15 cellular contexts compared by ENCODE assay signal in genomic region chr6:40552926-40553325, GRCh38. TPM values are rescaled to one million over a fixed set of nuclear protein-coding genes. Genes with fewer than 3 reads are reported as not detected.
DNase-seq lines count a peak whose midpoint lies in the region; ATAC-seq and TF ChIP-seq lines count a peak whose summit lies in the region.
"Had no signal": no experiment of that assay in that cellular context is flagged by ENCODE, and none has a peak within 500 bp of the region (broad histone marks: within the 10 kb centered on the region; RNA-seq: fewer than 3 reads in every experiment).

No MANE protein-coding gene starts in this region.

- no peak for TF ChIP-seq CTCF in progenitor cell of endocrine pancreas (IDR thresholded peaks at IDR 0.05; ENCODE audit: unreplicated experiment)
- no peak for TF ChIP-seq CTCF in lower lobe of right lung (IDR thresholded peaks at IDR 0.05)

- no peaks in the 10 kb centered on the region for H3K36me3 ChIP-seq in lower lobe of right lung

- no peak for DNase-seq in activated naive CD4-positive, alpha-beta T cell treated with Interleukin-2 at 50 U/mL for 16 hours
- DNase-seq in kidney tubule cell (ENCODE audit: low spot score): peak; percentile 16
- no peak for DNase-seq in progenitor cell of endocrine pancreas (ENCODE audit: low spot score, unreplicated experiment)
- DNase-seq in lower lobe of right lung: no peak
- DNase-seq in iPS-NIHi11 (ENCODE audit: low spot score): no peak
- DNase-seq: CD8-positive, alpha-beta T cell; COR-L47; DND-41; GDM1 had no signal

- intact Hi-C loops in lower lobe of right lung (cut with DNase I): no loop called here

- no peaks in the 10 kb centered on the region for H3K36me3 Mint-ChIP-seq in activated naive CD4-positive, alpha-beta T cell treated with anti-CD3 and anti-CD28 coated beads, Interleukin-2, amount 50 U/mL, for 24 hours
- no peaks in the 10 kb centered on the region for H3K36me3 Mint-ChIP-seq in progenitor cell of endocrine pancreas (ENCODE audit: insufficient read depth)
- H3K36me3 Mint-ChIP-seq: CD14-positive monocyte; CD8-positive, alpha-beta T cell; IgD-negative memory B cell had no signal

- H3K27me3 Mint-ChIP-seq in activated naive CD4-positive, alpha-beta T cell treated with anti-CD3 and anti-CD28 coated beads, Interleukin-2, amount 50 U/mL, for 24 hours: no peaks in the 10 kb centered on the region
- H3K27me3 Mint-ChIP-seq in progenitor cell of endocrine pancreas: peaks cover 7% of the 10 kb centered on the region

- H3K4me1 ChIP-seq in lower lobe of right lung: no peaks in the 10 kb centered on the region

- no peak overlapping the region for H3K4me3 Mint-ChIP-seq in activated naive CD4-positive, alpha-beta T cell treated with anti-CD3 and anti-CD28 coated beads, Interleukin-2, amount 50 U/mL, for 24 hours
- H3K4me3 Mint-ChIP-seq in progenitor cell of endocrine pancreas (ENCODE audit: low read depth): no peak overlapping the region
- H3K4me3 Mint-ChIP-seq: CD14-positive monocyte; CD8-positive, alpha-beta T cell; IgD-negative memory B cell had no signal

- peak overlapping the region; percentile 7 for H3K27ac Mint-ChIP-seq in activated naive CD4-positive, alpha-beta T cell treated with anti-CD3 and anti-CD28 coated beads, Interleukin-2, amount 50 U/mL, for 24 hours
- H3K27ac Mint-ChIP-seq in progenitor cell of endocrine pancreas: peak overlapping the region; percentile 17
- H3K27ac Mint-ChIP-seq: CD14-positive monocyte; CD8-positive, alpha-beta T cell; IgD-negative memory B cell had no signal

- H3K4me1 Mint-ChIP-seq in activated naive CD4-positive, alpha-beta T cell treated with anti-CD3 and anti-CD28 coated beads, Interleukin-2, amount 50 U/mL, for 24 hours: no peaks in the 10 kb centered on the region
- peaks cover 5% of the 10 kb centered on the region for H3K4me1 Mint-ChIP-seq in progenitor cell of endocrine pancreas (ENCODE audit: low read depth)
- H3K4me1 Mint-ChIP-seq: CD14-positive monocyte, IgD-negative memory B cell had no signal

- H3K27ac ChIP-seq in lower lobe of right lung: no peak overlapping the region
- H3K27ac ChIP-seq: 22Rv1 had no signal

- no peaks in the 10 kb centered on the region for H3K27me3 ChIP-seq in lower lobe of right lung (ENCODE audit: low read depth)

- no peaks in the 10 kb centered on the region for H3K9me3 ChIP-seq in lower lobe of right lung

- no peak overlapping the region for H3K4me3 ChIP-seq in lower lobe of right lung

- no peaks in the 10 kb centered on the region for H3K9me3 Mint-ChIP-seq in activated naive CD4-positive, alpha-beta T cell treated with anti-CD3 and anti-CD28 coated beads, Interleukin-2, amount 50 U/mL, for 24 hours
- no peaks in the 10 kb centered on the region for H3K9me3 Mint-ChIP-seq in progenitor cell of endocrine pancreas (ENCODE audit: low read depth)
- H3K9me3 Mint-ChIP-seq: CD14-positive monocyte; CD8-positive, alpha-beta T cell; IgD-negative memory B cell had no signal

- ATAC-seq in lower lobe of right lung: no peak
- no peak for ATAC-seq in GM19455 (IDR thresholded peaks at IDR 0.05; ENCODE audit: unreplicated experiment)
- ATAC-seq: CD8-positive, alpha-beta T cell had no signal

RNA-seq across cellular contexts. Expression of gene LRFN2, which starts 34.2 kb away (rescaled TPM):
- total RNA-seq in progenitor cell of endocrine pancreas: 0.14 and 0.18 TPM in 2 replicates
- total RNA-seq in lower lobe of right lung: not detected
- total RNA-seq: HT1080 had no signal
